Comparison of ENCODE assay signal across 10 cellular contexts in the genomic region with DNA sequence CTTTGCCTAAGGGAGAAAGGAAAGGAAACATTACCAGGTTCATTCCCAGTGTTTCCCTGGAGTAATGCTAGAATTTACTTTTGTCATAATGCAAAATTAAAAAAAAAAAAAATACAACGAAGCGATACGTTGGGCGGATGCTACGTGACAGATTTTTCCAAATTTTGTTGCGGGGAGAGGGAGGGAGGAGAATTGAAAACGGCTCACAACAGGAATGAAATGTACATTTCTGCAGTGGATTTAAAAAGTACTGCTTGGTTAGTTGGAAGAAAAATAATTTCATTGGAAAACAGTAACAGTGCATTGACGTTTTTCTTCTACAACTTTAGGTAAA.
DNase-seq lines count a peak whose midpoint lies in the region; ATAC-seq lines count a peak whose summit lies in the region.
"Had no signal": no experiment of that assay in that cellular context is flagged by ENCODE, and none has a peak within 500 bp of the region (broad histone marks: within the 10 kb centered on the region; RNA-seq: fewer than 3 reads in every experiment).

No MANE protein-coding gene starts in this region.

- H3K27ac Mint-ChIP-seq in activated CD4-positive, alpha-beta T cell treated with anti-CD3 and anti-CD28 coated beads for 36 hours = peak overlapping the region; percentile 74
- H3K27ac Mint-ChIP-seq in activated T-helper 2 cell treated with anti-CD3 and anti-CD28 coated beads, Interferon-gamma antibody, Interleukin-2, Interleukin-4, amounts not matched to agents 10 μg/mL and 5 μg/mL and 100 μg/mL, durations not matched to agents 14 hours and 24 hours and 36 hours = peak overlapping the region; percentile 48
- peak overlapping the region; percentile 100 for H3K27ac Mint-ChIP-seq in stimulated activated memory B cell treated with anti-CD40 and anti-IgM and Interleukin-4, amounts not matched to agents 10 μg/mL and 1 μg/mL and 100 μg/mL, for 72 hours

- peak overlapping the region; percentile 71 for H3K4me3 ChIP-seq in iPS-20b (ENCODE audit: low read length)

- no peak overlapping the region for H3K9ac ChIP-seq in iPS-20b (ENCODE audit: low read depth, low read length)

- H3K9me3 Mint-ChIP-seq in activated CD4-positive, alpha-beta T cell treated with anti-CD3 and anti-CD28 coated beads for 36 hours (ENCODE audit: low read depth) = peaks cover 2% of the 10 kb centered on the region
- H3K9me3 Mint-ChIP-seq in activated T-helper 2 cell treated with anti-CD3 and anti-CD28 coated beads, Interferon-gamma antibody, Interleukin-2, Interleukin-4, amounts not matched to agents 10 μg/mL and 5 μg/mL and 100 μg/mL, durations not matched to agents 14 hours and 24 hours and 36 hours = no peaks in the 10 kb centered on the region
- no peaks in the 10 kb centered on the region for H3K9me3 Mint-ChIP-seq in stimulated activated memory B cell treated with anti-CD40 and anti-IgM and Interleukin-4, amounts not matched to agents 10 μg/mL and 1 μg/mL and 100 μg/mL, for 72 hours

- no peaks in the 10 kb centered on the region for H3K9me3 ChIP-seq in iPS-20b (ENCODE audit: insufficient read depth, low read depth, low read length)

- H3K27ac ChIP-seq in iPS-20b (ENCODE audit: low read length) = no peak overlapping the region

- peaks cover 48% of the 10 kb centered on the region for H3K4me1 Mint-ChIP-seq in activated CD4-positive, alpha-beta T cell treated with anti-CD3 and anti-CD28 coated beads for 36 hours
- H3K4me1 Mint-ChIP-seq in activated T-helper 2 cell treated with anti-CD3 and anti-CD28 coated beads, Interferon-gamma antibody, Interleukin-2, Interleukin-4, amounts not matched to agents 10 μg/mL and 5 μg/mL and 100 μg/mL, durations not matched to agents 14 hours and 24 hours and 36 hours (ENCODE audit: low read depth) = peaks cover 45% of the 10 kb centered on the region
- H3K4me1 Mint-ChIP-seq in stimulated activated memory B cell treated with anti-CD40 and anti-IgM and Interleukin-4, amounts not matched to agents 10 μg/mL and 1 μg/mL and 100 μg/mL, for 72 hours = peaks cover 30% of the 10 kb centered on the region

- POLR2A ChIA-PET in activated CD4-positive, alpha-beta T cell treated with anti-CD3 and anti-CD28 coated beads for 36 hours (lab: Charles Lee) = interaction anchor here (5.1 to 5.6 kb wide), 2 partner anchors 98 to 154 kb away, joined by 33 to 104 read pairs; no protein-coding TSS in a partner anchor

- H3K4me3 Mint-ChIP-seq in activated CD4-positive, alpha-beta T cell treated with anti-CD3 and anti-CD28 coated beads for 36 hours = peak overlapping the region; percentile 40
- H3K4me3 Mint-ChIP-seq in activated T-helper 2 cell treated with anti-CD3 and anti-CD28 coated beads, Interferon-gamma antibody, Interleukin-2, Interleukin-4, amounts not matched to agents 10 μg/mL and 5 μg/mL and 100 μg/mL, durations not matched to agents 14 hours and 24 hours and 36 hours (ENCODE audit: low read depth) = peak overlapping the region; percentile 67
- H3K4me3 Mint-ChIP-seq in stimulated activated memory B cell treated with anti-CD40 and anti-IgM and Interleukin-4, amounts not matched to agents 10 μg/mL and 1 μg/mL and 100 μg/mL, for 72 hours = no peak overlapping the region

- DNase-seq in activated CD4-positive, alpha-beta T cell treated with anti-CD3 and anti-CD28 coated beads for 36 hours = no peak
- DNase-seq in activated CD4-positive, alpha-beta T cell treated with anti-CD3 and anti-CD28 coated beads, Interleukin-2, amount 50 U/mL, for 4 hours = no peak
- no peak for DNase-seq in activated T-helper 2 cell treated with anti-CD3 and anti-CD28 coated beads, Interferon-gamma antibody, Interleukin-2, Interleukin-4, amounts not matched to agents 10 μg/mL and 5 μg/mL and 100 μg/mL, durations not matched to agents 14 hours and 24 hours and 36 hours (ENCODE audit: low spot score)
- DNase-seq in NCI-H146 (lab: John Stamatoyannopoulos, UW) = no peak
- no peak for DNase-seq in NCI-H1105 treated with DMSO at 0.1 percent for 48 hours (lab: John Stamatoyannopoulos, UW)
- DNase-seq: activated effector memory CD4-positive, alpha-beta T cell treated with Interleukin-2 at 50 U/mL for 16 hours; SW 1271 had no signal

- H3K36me3 Mint-ChIP-seq in activated CD4-positive, alpha-beta T cell treated with anti-CD3 and anti-CD28 coated beads for 36 hours (ENCODE audit: low read depth) = peaks cover 15% of the 10 kb centered on the region
- peaks cover 25% of the 10 kb centered on the region for H3K36me3 Mint-ChIP-seq in activated T-helper 2 cell treated with anti-CD3 and anti-CD28 coated beads, Interferon-gamma antibody, Interleukin-2, Interleukin-4, amounts not matched to agents 10 μg/mL and 5 μg/mL and 100 μg/mL, durations not matched to agents 14 hours and 24 hours and 36 hours (ENCODE audit: low read depth)
- peaks cover 14% of the 10 kb centered on the region for H3K36me3 Mint-ChIP-seq in stimulated activated memory B cell treated with anti-CD40 and anti-IgM and Interleukin-4, amounts not matched to agents 10 μg/mL and 1 μg/mL and 100 μg/mL, for 72 hours

- peaks cover 8% of the 10 kb centered on the region for H3K4me1 ChIP-seq in iPS-20b (ENCODE audit: insufficient read depth, low read length)

- ATAC-seq in activated CD4-positive, alpha-beta T cell treated with anti-CD3 and anti-CD28 coated beads for 36 hours = no peak
- no peak for ATAC-seq in stimulated activated memory B cell treated with anti-CD40 and anti-IgM and Interleukin-4, amounts not matched to agents 10 μg/mL and 1 μg/mL and 100 μg/mL, for 72 hours
- no peak for ATAC-seq in HG02852 (IDR thresholded peaks at IDR 0.05; ENCODE audit: unreplicated experiment)

- H3K27me3 Mint-ChIP-seq in activated CD4-positive, alpha-beta T cell treated with anti-CD3 and anti-CD28 coated beads for 36 hours = no peaks in the 10 kb centered on the region
- no peaks in the 10 kb centered on the region for H3K27me3 Mint-ChIP-seq in activated T-helper 2 cell treated with anti-CD3 and anti-CD28 coated beads, Interferon-gamma antibody, Interleukin-2, Interleukin-4, amounts not matched to agents 10 μg/mL and 5 μg/mL and 100 μg/mL, durations not matched to agents 14 hours and 24 hours and 36 hours (ENCODE audit: low read depth)
- no peaks in the 10 kb centered on the region for H3K27me3 Mint-ChIP-seq in stimulated activated memory B cell treated with anti-CD40 and anti-IgM and Interleukin-4, amounts not matched to agents 10 μg/mL and 1 μg/mL and 100 μg/mL, for 72 hours

- CTCF ChIA-PET in activated CD4-positive, alpha-beta T cell treated with anti-CD3 and anti-CD28 coated beads for 36 hours (lab: Charles Lee) = interaction anchor here (0.7 to 7.7 kb wide), 6 partner anchors 55 to 544 kb away, joined by 3 to 32 read pairs (median 10); no protein-coding TSS in a partner anchor

- no peaks in the 10 kb centered on the region for H3K36me3 ChIP-seq in iPS-20b (ENCODE audit: insufficient read depth, low read depth, low read length)

- peaks cover 85% of the 10 kb centered on the region for H3K27me3 ChIP-seq in iPS-20b (ENCODE audit: insufficient read depth, low read length)

- intact Hi-C loops in activated CD4-positive, alpha-beta T cell treated with anti-CD3 and anti-CD28 coated beads for 36 hours (cut with DNase I, micrococcal nuclease) = loop anchor here in 1 of 2 experiments (5.0 kb wide), 2 partner anchors 526 to 951 kb away; no protein-coding TSS in a partner anchor
- intact Hi-C loops in activated T-helper 2 cell treated with anti-CD3 and anti-CD28 coated beads, Interferon-gamma antibody, Interleukin-2, Interleukin-4, amounts not matched to agents 10 μg/mL and 5 μg/mL and 100 μg/mL, durations not matched to agents 14 hours and 24 hours and 36 hours (cut with micrococcal nuclease) = no loop called here

Comparison
In these comparisons a context has a peak if more than half of its experiments do, and no peak if none do; other contexts are left out.
1. H3K27ac Mint-ChIP-seq: peak in every context shown above with its lines; median percentile 100 in stimulated activated memory B cell treated with anti-CD40 and anti-IgM and Interleukin-4, amounts not matched to agents 10 μg/mL and 1 μg/mL and 100 μg/mL, for 72 hours; 74 in activated CD4-positive, alpha-beta T cell treated with anti-CD3 and anti-CD28 coated beads for 36 hours; 48 in activated T-helper 2 cell treated with anti-CD3 and anti-CD28 coated beads, Interferon-gamma antibody, Interleukin-2, Interleukin-4, amounts not matched to agents 10 μg/mL and 5 μg/mL and 100 μg/mL, durations not matched to agents 14 hours and 24 hours and 36 hours.